9 cellular contexts compared by ENCODE assay signal in the genomic region with DNA sequence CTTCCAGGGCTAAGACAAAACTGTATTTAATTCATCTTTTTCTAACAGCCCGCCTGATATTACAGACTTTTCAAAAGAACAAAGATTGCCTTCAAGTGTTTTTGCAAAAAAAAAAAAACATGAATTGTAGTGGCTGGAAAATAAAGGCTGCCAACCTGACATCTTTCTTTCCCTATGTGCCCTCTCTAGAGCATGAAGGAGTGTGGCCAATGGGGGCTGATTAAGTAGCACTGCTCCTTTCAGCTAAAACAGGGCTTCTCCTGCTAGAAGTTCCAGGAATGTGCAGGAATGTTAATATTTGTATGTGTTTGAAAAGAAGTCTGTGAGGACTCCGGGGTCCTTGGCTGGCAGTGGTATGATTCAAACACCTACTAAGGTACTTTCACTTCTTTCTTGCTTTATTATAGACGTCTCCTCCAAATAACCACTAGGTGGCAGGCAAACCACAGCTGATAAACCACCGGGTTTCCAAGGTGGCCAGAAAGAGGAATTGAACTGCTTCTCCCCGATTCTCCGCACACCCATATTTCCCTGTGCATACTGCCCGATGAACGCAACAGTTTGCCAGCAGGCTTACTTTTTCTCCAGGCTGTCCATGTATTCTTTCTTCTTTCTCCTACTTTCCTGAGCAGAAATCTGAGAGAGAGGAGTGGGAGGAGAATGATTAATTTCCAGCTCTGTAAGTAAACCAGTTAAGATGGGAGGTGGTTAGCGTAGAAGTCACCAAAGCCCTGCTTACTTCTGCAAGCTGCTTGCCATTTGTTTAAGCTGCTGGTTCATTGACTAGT. TPM values are rescaled to one million over a fixed set of nuclear protein-coding genes. Genes with fewer than 3 reads are reported as not detected.
DNase-seq lines count a peak whose midpoint lies in the region; ATAC-seq, FAIRE-seq and TF ChIP-seq lines count a peak whose summit lies in the region.
"Had no signal": no experiment of that assay in that cellular context is flagged by ENCODE, and none has a peak within 500 bp of the region (broad histone marks: within the 10 kb centered on the region; RNA-seq: fewer than 3 reads in every experiment).

No MANE protein-coding gene starts in this region.

- H3K4me3 ChIP-seq in epithelial cell of proximal tubule (ENCODE audit: low read depth, low read length): no peak overlapping the region
- H3K4me3 ChIP-seq in stomach: no peak overlapping the region

- TF ChIP-seq EP300 in stomach (IDR thresholded peaks at IDR 0.05): no peak

- peak; percentile 72 for ATAC-seq in GM21390 (IDR thresholded peaks at IDR 0.05; ENCODE audit: unreplicated experiment)
- peak; percentile 73 to 77 for ATAC-seq in naive B cell (ENCODE audit: low read depth in 2 of 2)

- TF ChIP-seq CTCF in D721Med (IDR thresholded peaks at IDR 0.05; ENCODE audit: insufficient read depth, missing control alignments) (peak; percentile 78), epithelial cell of proximal tubule (conservative IDR thresholded peaks at IDR 0.05; ENCODE audit: low read depth, low read length) (peak; percentile 83), stomach (IDR thresholded peaks at IDR 0.05) (peak in 5 of 7 experiments; percentile 58 to 88 (median 86))

- H3K27me3 Mint-ChIP-seq in naive B cell: no peaks in the 10 kb centered on the region

- peaks cover 0 to 5% (median 0%) of the 10 kb centered on the region in 7 donors for H3K9me3 Mint-ChIP-seq in naive B cell

- H3K36me3 ChIP-seq in stomach: peaks cover 36 to 94% (median 92%) of the 10 kb centered on the region in 4 donors

- peak overlapping the region in 2 of 5 donors; percentile 4 to 5 for H3K27ac ChIP-seq in stomach

- TF ChIP-seq POLR2A in stomach (IDR thresholded peaks at IDR 0.05): no peak

- peaks cover 7 to 37% (median 29%) of the 10 kb centered on the region in 4 donors for H3K4me1 ChIP-seq in stomach

- WGBS in stomach, 5 donors: 23 to 25% (median 25%) methylated on average over 9 of the region's 9 CpGs

- H3K36me3 Mint-ChIP-seq in naive B cell: peaks cover 27 to 28% of the 10 kb centered on the region in 2 donors

- FAIRE-seq in D721Med (lab: Jason Lieb, UNC): no peak
- FAIRE-seq: colon had no signal

- H3K4me3 Mint-ChIP-seq in naive B cell: peak overlapping the region in 1 of 8 donors; percentile 47

- H3K9me3 ChIP-seq in stomach: no peaks in the 10 kb centered on the region

- no peaks in the 10 kb centered on the region for H3K27me3 ChIP-seq in stomach

- DNase-seq in D721Med (ENCODE audit: insufficient read length, low spot score) (no peak), HT1080 (ENCODE audit: low read depth) (peak; percentile 64), NK-92 (lab: John Stamatoyannopoulos, UW; ENCODE audit: unreplicated experiment) (peak; percentile 10), epithelial cell of proximal tubule (ENCODE audit: low read depth) (no peak), naive B cell (peak; percentile 75), stomach (peak; percentile 60)
- DNase-seq in activated CD8-positive, alpha-beta memory T cell treated with anti-CD3 and anti-CD28 coated beads for 24 hours: peak; percentile 76

- H3K4me1 Mint-ChIP-seq in naive B cell: peaks cover 10 to 23% (median 21%) of the 10 kb centered on the region in 3 donors

- intact Hi-C loops in stomach (cut with DNase I; ENCODE audit: low total_unique reads): loop anchor here (2.0 kb wide), 1 partner anchor 105 kb away; no protein-coding TSS in a partner anchor

- H3K27ac Mint-ChIP-seq in naive B cell: peak overlapping the region in 4 of 6 donors; percentile 47 to 82 (median 66)

RNA-seq across cellular contexts. Expression of gene DGKI, which starts 56.8 kb away (rescaled TPM):
- 21.6 and 22.3 TPM in 2 replicates for total RNA-seq in HT1080 (2014; rRNA removed; shearing (Covaris generic))
- polyA plus RNA-seq in HT1080 (2015; cell fraction: cytosol; rRNA removed): 5.4 and 7.6 TPM in 2 replicates
- 10.0 and 13.6 TPM in 2 replicates for polyA plus RNA-seq in HT1080 (2015; cell fraction: nucleus; rRNA removed)
- total RNA-seq in epithelial cell of proximal tubule: 0.14 and 0.69 TPM in 2 replicates
- not detected for polyA plus RNA-seq in naive B cell (ENCODE audit: low read depth in 6 of 6)
- total RNA-seq in stomach: 1 to 10 TPM in 1 of 5 donors, under 1 TPM in 2, not detected in 2; under 0.01 to 5.1 (median 0.29) TPM
- under 1 TPM in 2 of 3 donors, not detected in 1; 0.19 to 0.20 TPM for polyA plus RNA-seq in stomach

Comparison
In these comparisons a context has a peak if more than half of its experiments do, and no peak if none do; other contexts are left out.
1. DNase-seq: peak in HT1080 (single experiment), NK-92 (single experiment), activated CD8-positive, alpha-beta memory T cell treated with anti-CD3 and anti-CD28 coated beads for 24 hours (single experiment), naive B cell (single experiment) and stomach (single experiment); none in D721Med (single experiment) and epithelial cell of proximal tubule (single experiment).
2. Peak in every context shown above with its lines, with median percentiles within 50 percentile points of each other: CTCF ChIP-seq.